Comparison of ENCODE assay signal across 9 cellular contexts in the genomic region with DNA sequence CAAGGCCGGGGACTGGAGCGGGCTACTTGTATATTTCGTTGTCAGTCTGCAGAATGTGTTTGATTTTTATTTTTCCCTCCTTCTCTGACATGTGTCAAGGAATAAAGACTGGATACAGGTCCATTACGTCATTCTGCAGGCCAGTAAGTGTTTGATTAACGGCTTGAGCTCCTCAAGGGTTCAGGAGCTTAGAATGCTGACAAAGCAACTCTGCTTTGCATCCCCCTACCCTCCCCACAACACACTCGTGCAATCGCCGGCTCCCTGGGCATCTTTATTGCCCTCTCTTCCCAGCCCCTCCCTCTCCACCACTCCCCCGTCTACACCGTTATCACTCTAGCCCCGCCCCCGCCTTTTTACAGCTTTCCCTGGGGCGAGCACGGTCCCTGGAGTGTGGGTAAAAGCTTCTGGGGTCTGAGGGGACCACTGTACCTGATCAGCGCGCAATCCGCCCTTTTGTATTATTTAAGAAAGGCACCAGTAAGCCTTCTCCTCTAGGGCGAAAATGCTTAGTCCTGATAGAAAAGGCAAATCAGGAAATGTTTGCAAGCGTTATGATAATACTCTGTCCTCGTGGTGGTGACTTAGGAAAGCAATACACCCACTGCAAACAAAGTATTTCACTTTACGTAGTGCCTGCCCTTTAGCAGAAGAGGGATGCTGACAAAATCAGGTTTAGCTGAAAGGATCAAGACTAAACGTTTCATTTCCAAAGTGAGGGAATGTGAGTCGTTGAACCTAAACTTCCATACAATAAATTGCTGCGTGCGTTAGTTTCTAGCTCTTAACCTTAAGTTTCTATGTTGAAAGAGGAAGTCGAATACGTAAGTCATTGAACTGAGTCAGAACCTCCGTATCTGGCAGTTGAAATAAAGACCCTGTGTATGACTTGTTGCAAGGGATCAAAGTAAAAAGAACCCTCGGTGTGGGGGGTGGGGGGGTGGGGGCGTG. TPM values are rescaled to one million over a fixed set of nuclear protein-coding genes. Genes with fewer than 3 reads are reported as not detected.
DNase-seq lines count a peak whose midpoint lies in the region; ATAC-seq, FAIRE-seq and TF ChIP-seq lines count a peak whose summit lies in the region.
"Had no signal": no experiment of that assay in that cellular context is flagged by ENCODE, and none has a peak within 500 bp of the region (broad histone marks: within the 10 kb centered on the region; RNA-seq: fewer than 3 reads in every experiment).

No MANE protein-coding gene starts in this region.

- H3K4me3 Mint-ChIP-seq in activated CD4-positive, alpha-beta memory T cell treated with anti-CD3 and anti-CD28 coated beads, Interleukin-2, amount 10 ng/mL, durations not matched to agents 7 days and 5 days, result peak overlapping the region; percentile 13

- H3K9me3 Mint-ChIP-seq in activated CD4-positive, alpha-beta memory T cell treated with anti-CD3 and anti-CD28 coated beads, Interleukin-2, amount 10 ng/mL, durations not matched to agents 7 days and 5 days, result no peaks in the 10 kb centered on the region

- H3K4me1 ChIP-seq in ES-I3 (ENCODE audit: insufficient read depth, low read length), result 0 out of 2 replicates have a peak, but pooled peaks cover 9% of the 10 kb centered on the region
- H3K4me1 ChIP-seq in Karpas-422 (ENCODE audit: low read length), result peaks cover 14% of the 10 kb centered on the region
- H3K4me1 ChIP-seq in pancreas, result peaks cover 0 to 13% (median 7%) of the 10 kb centered on the region in 3 donors

- no peaks in the 10 kb centered on the region for H3K27me3 ChIP-seq in Karpas-422 (ENCODE audit: low read length)
- H3K27me3 ChIP-seq in pancreas, result peaks cover 0 to 22% (median 7%) of the 10 kb centered on the region in 4 donors

- FAIRE-seq in pancreas (lab: Jason Lieb, UNC), result no peak

- H3K9me3 ChIP-seq in ES-I3 (ENCODE audit: control insufficient read depth, insufficient read depth, low read length) (no peaks in the 10 kb centered on the region), Karpas-422 (ENCODE audit: low read length) (no peaks in the 10 kb centered on the region), pancreas (no peaks in the 10 kb centered on the region)

- no peak overlapping the region for H3K27ac Mint-ChIP-seq in activated CD4-positive, alpha-beta memory T cell treated with anti-CD3 and anti-CD28 coated beads, Interleukin-2, amount 10 ng/mL, durations not matched to agents 7 days and 5 days

- no peak for TF ChIP-seq CTCF in pancreas (IDR thresholded peaks at IDR 0.05)

- H3K9ac ChIP-seq in ES-I3 (ENCODE audit: low read depth, low read length) (peak overlapping the region; percentile 90; the same call in 1 of the 2 replicates), Karpas-422 (ENCODE audit: low read length) (peak overlapping the region; percentile 43)

- CTCF ChIA-PET in activated CD4-positive, alpha-beta memory T cell treated with anti-CD3 and anti-CD28 coated beads, Interleukin-2, amount 10 ng/mL, durations not matched to agents 7 days and 5 days (lab: Charles Lee), result no interaction called here

- 3 to 5% methylated on average over 30 of the region's 30 CpGs for WGBS in pancreas, 2 donors

- H3K4me3 ChIP-seq in Karpas-422 (ENCODE audit: low read length), result peak overlapping the region; percentile 68
- H3K4me3 ChIP-seq in pancreas, result peak overlapping the region in 3 of 4 donors; percentile 0 to 45 (median 45)

- H3K27ac ChIP-seq in Karpas-422 (ENCODE audit: low read length) (no peak overlapping the region), pancreas (no peak overlapping the region)

- H2AFZ ChIP-seq in Karpas-422 (ENCODE audit: low read length), result peak overlapping the region; percentile 99

- no peaks in the 10 kb centered on the region for H3K79me2 ChIP-seq in Karpas-422 (ENCODE audit: low read length)

- DNase-seq in Karpas-422, result peak; percentile 71
- DNase-seq in activated CD4-positive, alpha-beta memory T cell treated with anti-CD3 and anti-CD28 coated beads, Interleukin-2, amount 10 ng/mL, durations not matched to agents 7 days and 5 days, result no peak
- peak; percentile 42 for DNase-seq in glomerular visceral epithelial cell (ENCODE audit: extremely low spot score)
- peak in 3 of 6 donors; percentile 28 to 39 (median 28) for DNase-seq in pancreas
- no peak for DNase-seq in NCI-H2171 (lab: John Stamatoyannopoulos, UW)
- DNase-seq in stimulated activated CD4-positive, alpha-beta T cell treated with anti-CD3 and anti-CD28 coated beads, Interleukin-4, amount 100 ng/mL, for 24 hours, result no peak
- DNase-seq in NCI-H345 treated with DMSO at 0.1 percent for 48 hours (lab: John Stamatoyannopoulos, UW; ENCODE audit: unreplicated experiment), result no peak

- H4K20me1 ChIP-seq in Karpas-422 (ENCODE audit: insufficient read depth, low read depth, low read length), result no peaks in the 10 kb centered on the region

- intact Hi-C loops in pancreas (cut with DNase I), result no loop called here

- POLR2A ChIA-PET in activated CD4-positive, alpha-beta memory T cell treated with anti-CD3 and anti-CD28 coated beads, Interleukin-2, amount 10 ng/mL, durations not matched to agents 7 days and 5 days (lab: Charles Lee), result no interaction called here

- H3K36me3 Mint-ChIP-seq in activated CD4-positive, alpha-beta memory T cell treated with anti-CD3 and anti-CD28 coated beads, Interleukin-2, amount 10 ng/mL, durations not matched to agents 7 days and 5 days (ENCODE audit: low read depth), result no peaks in the 10 kb centered on the region

- H3K27me3 Mint-ChIP-seq in activated CD4-positive, alpha-beta memory T cell treated with anti-CD3 and anti-CD28 coated beads, Interleukin-2, amount 10 ng/mL, durations not matched to agents 7 days and 5 days, result peaks cover 62% of the 10 kb centered on the region

- H3K9me2 ChIP-seq in Karpas-422 (replicated peaks; ENCODE audit: insufficient read depth, low read length), result no peaks in the 10 kb centered on the region

- peak overlapping the region; percentile 72 for H3K4me2 ChIP-seq in Karpas-422 (ENCODE audit: low read depth, low read length, poor library complexity, severe bottlenecking)

- H3K36me3 ChIP-seq in ES-I3 (ENCODE audit: insufficient read depth, low read length) (no peaks in the 10 kb centered on the region), Karpas-422 (ENCODE audit: insufficient read depth, low read length) (no peaks in the 10 kb centered on the region), pancreas (no peaks in the 10 kb centered on the region)

- ATAC-seq in pancreas, result peak in 3 of 4 donors; percentile 2 to 15 (median 13)

- H3K4me1 Mint-ChIP-seq in activated CD4-positive, alpha-beta memory T cell treated with anti-CD3 and anti-CD28 coated beads, Interleukin-2, amount 10 ng/mL, durations not matched to agents 7 days and 5 days, result peaks cover 14% of the 10 kb centered on the region

RNA-seq across cellular contexts. Expression of gene CREB5, which starts 1.4 kb away (rescaled TPM):
- 7.8 and 52.1 TPM in 2 replicates for total RNA-seq in Karpas-422 (2014; rRNA removed; shearing (Covaris generic); ENCODE audit: low replicate concordance)
- not detected for total RNA-seq in activated CD4-positive, alpha-beta memory T cell treated with anti-CD3 and anti-CD28 coated beads, Interleukin-2, amount 10 ng/mL, durations not matched to agents 7 days and 5 days
- 10 to 100 TPM in 1 of 6 donors, 1 to 10 TPM in 5; 2.9 to 11.5 (median 3.6) TPM for total RNA-seq in pancreas
- polyA plus RNA-seq in pancreas, result 1 to 10 TPM; 2.5 to 8.4 TPM
- total RNA-seq: T-helper 2 cell treated with Interferon-gamma antibody and Interleukin-4, amounts not matched to agents 100 ng/mL and 5 ng/mL, for 36 hours had no signal

Comparison
In these comparisons a context has a peak if more than half of its experiments do, and no peak if none do; other contexts are left out.
1. DNase-seq: peak in Karpas-422 (single experiment) and glomerular visceral epithelial cell (single experiment); none in activated CD4-positive, alpha-beta memory T cell treated with anti-CD3 and anti-CD28 coated beads, Interleukin-2, amount 10 ng/mL, durations not matched to agents 7 days and 5 days (single experiment), NCI-H2171 (single experiment), stimulated activated CD4-positive, alpha-beta T cell treated with anti-CD3 and anti-CD28 coated beads, Interleukin-4, amount 100 ng/mL, for 24 hours (single experiment) and NCI-H345 treated with DMSO at 0.1 percent for 48 hours (single experiment).